ENCODE assay signal across 14 cellular contexts in genomic region chr12:4034926-4035325, GRCh38.
"Had no signal": no experiment of that assay in that cellular context is flagged by ENCODE, and none has a peak within 500 bp of the region (broad histone marks: within the 10 kb centered on the region; RNA-seq: fewer than 3 reads in every experiment).

No MANE protein-coding gene starts in this region.

- DNase-seq: activated CD4-positive, alpha-beta T cell treated with anti-CD3 and anti-CD28 coated beads, Interleukin-2, amount 50 U/mL, for 4 hours; activated CD4-positive, CD25-positive, alpha-beta regulatory T cell treated with anti-CD3 and anti-CD28 coated beads, Interleukin-2, amount 50 U/mL, for 72 hours; activated CD8-positive, alpha-beta memory T cell treated with anti-CD3 and anti-CD28 coated beads, Interleukin-2, amount 10 ng/mL, durations not matched to agents 7 days and 5 days; activated effector memory CD4-positive, alpha-beta T cell treated with Interleukin-2 at 50 U/mL for 16 hours; activated T-cell treated with anti-CD3 and anti-CD28 coated beads, Interleukin-2, amount 50 U/mL, for 24 hours; brain microvascular endothelial cell; dorsolateral prefrontal cortex; esophagus squamous epithelium; left ventricle myocardium inferior; retina had no signal

- H3K4me3 ChIP-seq: dorsolateral prefrontal cortex, esophagus squamous epithelium, gastroesophageal sphincter, left ventricle myocardium inferior, skin epidermis had no signal

- H3K27me3 Mint-ChIP-seq: activated naive CD4-positive, alpha-beta T cell treated with anti-CD3 and anti-CD28 coated beads, Interleukin-2, amount 50 U/mL, for 24 hours; activated T-cell treated with anti-CD3 and anti-CD28 coated beads, Interleukin-2, amount 50 U/mL, for 24 hours had no signal

- H3K4me3 Mint-ChIP-seq: activated CD8-positive, alpha-beta memory T cell treated with anti-CD3 and anti-CD28 coated beads, Interleukin-2, amount 10 ng/mL, durations not matched to agents 7 days and 5 days; activated naive CD4-positive, alpha-beta T cell treated with anti-CD3 and anti-CD28 coated beads, Interleukin-2, amount 50 U/mL, for 24 hours; activated T-cell treated with anti-CD3 and anti-CD28 coated beads, Interleukin-2, amount 50 U/mL, for 24 hours had no signal

- ATAC-seq: activated CD8-positive, alpha-beta memory T cell treated with anti-CD3 and anti-CD28 coated beads, Interleukin-2, amount 10 ng/mL, durations not matched to agents 7 days and 5 days; gastroesophageal sphincter had no signal

- H3K9ac ChIP-seq: parathyroid adenoma had no signal

- H3K36me3 ChIP-seq: brain microvascular endothelial cell, esophagus squamous epithelium, gastroesophageal sphincter, left ventricle myocardium inferior had no signal

- H3K27ac Mint-ChIP-seq: activated CD8-positive, alpha-beta memory T cell treated with anti-CD3 and anti-CD28 coated beads, Interleukin-2, amount 10 ng/mL, durations not matched to agents 7 days and 5 days; activated naive CD4-positive, alpha-beta T cell treated with anti-CD3 and anti-CD28 coated beads, Interleukin-2, amount 50 U/mL, for 24 hours; activated T-cell treated with anti-CD3 and anti-CD28 coated beads, Interleukin-2, amount 50 U/mL, for 24 hours had no signal

- H2AFZ ChIP-seq: parathyroid adenoma had no signal

- H3K9me3 Mint-ChIP-seq: activated naive CD4-positive, alpha-beta T cell treated with anti-CD3 and anti-CD28 coated beads, Interleukin-2, amount 50 U/mL, for 24 hours; activated T-cell treated with anti-CD3 and anti-CD28 coated beads, Interleukin-2, amount 50 U/mL, for 24 hours had no signal

- H3K27me3 ChIP-seq: gastroesophageal sphincter had no signal

- H3K36me3 Mint-ChIP-seq: activated CD8-positive, alpha-beta memory T cell treated with anti-CD3 and anti-CD28 coated beads, Interleukin-2, amount 10 ng/mL, durations not matched to agents 7 days and 5 days had no signal

- H3K9me3 ChIP-seq: esophagus squamous epithelium, gastroesophageal sphincter, left ventricle myocardium inferior had no signal

- H3K79me2 ChIP-seq: parathyroid adenoma had no signal

- H3K27ac ChIP-seq: brain microvascular endothelial cell, dorsolateral prefrontal cortex, esophagus squamous epithelium, gastroesophageal sphincter, left ventricle myocardium inferior, parathyroid adenoma had no signal
